Comparison of ENCODE assay signal across 20 cellular contexts in genomic region chr2:10337449-10337848, GRCh38.
"Had no signal": no experiment of that assay in that cellular context is flagged by ENCODE, and none has a peak within 500 bp of the region (broad histone marks: within the 10 kb centered on the region; RNA-seq: fewer than 3 reads in every experiment).

No MANE protein-coding gene starts in this region.

- H3K27me3 ChIP-seq: stomach, vagina had no signal

- H3K9me3 Mint-ChIP-seq: activated CD4-positive, alpha-beta T cell treated with anti-CD3 and anti-CD28 coated beads, Interleukin-2, amount 10 ng/mL, durations not matched to agents 24 days and 14 days; activated naive CD4-positive, alpha-beta T cell treated with anti-CD3 and anti-CD28 coated beads, Interleukin-2, amount 50 U/mL, for 72 hours; T-cell had no signal

- H3K27ac ChIP-seq: stomach, vagina had no signal

- ATAC-seq: activated naive CD4-positive, alpha-beta T cell treated with anti-CD3 and anti-CD28 coated beads, Interleukin-2, amount 50 U/mL, for 72 hours; left cardiac atrium; naive thymus-derived CD8-positive, alpha-beta T cell; T-cell had no signal

- H3K27ac Mint-ChIP-seq: activated CD4-positive, alpha-beta T cell treated with anti-CD3 and anti-CD28 coated beads, Interleukin-2, amount 10 ng/mL, durations not matched to agents 24 days and 14 days; progenitor cell of endocrine pancreas had no signal

- H3K9me3 ChIP-seq: vagina had no signal

- H3K27me3 Mint-ChIP-seq: activated CD4-positive, alpha-beta T cell treated with anti-CD3 and anti-CD28 coated beads, Interleukin-2, amount 10 ng/mL, durations not matched to agents 24 days and 14 days; naive thymus-derived CD8-positive, alpha-beta T cell; progenitor cell of endocrine pancreas; T-cell had no signal

- H3K36me3 ChIP-seq: vagina had no signal

- H3K4me3 ChIP-seq: stomach, vagina had no signal

- DNase-seq: activated CD4-positive, alpha-beta T cell treated with anti-CD3 and anti-CD28 coated beads, Interleukin-2, amount 10 ng/mL, durations not matched to agents 24 days and 14 days; activated CD8-positive, alpha-beta memory T cell treated with anti-CD3 and anti-CD28 coated beads, Interleukin-2, amount 50 U/mL, for 4 hours; activated effector memory CD4-positive, alpha-beta T cell treated with anti-CD3 and anti-CD28 coated beads, Interleukin-2, amount 50 U/mL, for 16 hours; activated T-cell treated with anti-CD3 and anti-CD28 coated beads, Interleukin-2, amount 50 U/mL, for 48 hours; amniotic stem cell; erythroblast; foreskin melanocyte; glutamatergic neuron; hippocampal formation; left cardiac atrium; mesendoderm; naive thymus-derived CD8-positive, alpha-beta T cell; occipital lobe; stomach; T-cell; T-helper 9 cell; trophoblast cell had no signal

- H3K4me3 Mint-ChIP-seq: activated CD4-positive, alpha-beta T cell treated with anti-CD3 and anti-CD28 coated beads, Interleukin-2, amount 10 ng/mL, durations not matched to agents 24 days and 14 days had no signal
